18 cellular contexts compared by ENCODE assay signal in the genomic region with DNA sequence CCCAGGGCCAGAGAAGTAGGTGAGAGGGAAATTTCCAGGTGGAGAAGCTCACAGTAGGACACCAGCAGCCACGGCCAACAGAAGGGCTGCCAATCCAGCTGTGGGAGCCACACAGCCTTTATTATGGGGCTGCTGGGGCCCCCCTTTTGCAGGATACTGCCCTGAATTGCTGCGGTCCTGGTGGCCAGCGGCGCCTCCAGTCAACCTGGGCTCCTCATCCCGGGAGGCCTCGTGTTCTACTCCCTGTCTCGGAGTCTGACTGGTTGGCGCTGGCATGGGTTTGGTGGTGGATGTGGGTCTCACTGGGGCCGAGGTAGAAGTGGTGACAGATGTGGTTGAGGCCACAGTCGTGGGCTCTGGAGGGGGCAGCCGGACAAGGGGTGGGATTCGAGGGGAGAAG. TPM values are rescaled to one million over a fixed set of nuclear protein-coding genes. Genes with fewer than 3 reads are reported as not detected.
DNase-seq lines count a peak whose midpoint lies in the region; ATAC-seq and TF ChIP-seq lines count a peak whose summit lies in the region.
"Had no signal": no experiment of that assay in that cellular context is flagged by ENCODE, and none has a peak within 500 bp of the region (broad histone marks: within the 10 kb centered on the region; RNA-seq: fewer than 3 reads in every experiment).

No MANE protein-coding gene starts in this region.

- H3K4me2 ChIP-seq in KMS-11: no peak overlapping the region
- H3K4me2 ChIP-seq: PC-9 had no signal

- H3K27ac Mint-ChIP-seq in activated naive CD4-positive, alpha-beta T cell treated with anti-CD3 and anti-CD28 coated beads, Interleukin-2, amount 50 U/mL, for 24 hours: peak overlapping the region; percentile 41
- no peak overlapping the region for H3K27ac Mint-ChIP-seq in activated naive CD4-positive, alpha-beta T cell treated with anti-CD3 and anti-CD28 coated beads, Interleukin-2, amount 10 ng/mL, durations not matched to agents 7 days and 5 days
- peak overlapping the region; percentile 7 for H3K27ac Mint-ChIP-seq in memory B cell
- H3K27ac Mint-ChIP-seq in stimulated activated memory B cell treated with anti-CD40 and anti-IgM and Interleukin-4, amounts not matched to agents 10 μg/mL and 1 μg/mL and 100 μg/mL, for 72 hours: peak overlapping the region; percentile 52
- H3K27ac Mint-ChIP-seq in activated T-helper 2 cell treated with anti-CD3 and anti-CD28 coated beads, Interferon-gamma antibody, Interleukin-2, Interleukin-4, amounts not matched to agents 10 μg/mL and 5 μg/mL and 100 μg/mL, durations not matched to agents 14 hours and 24 hours and 36 hours: no peak overlapping the region
- no peak overlapping the region for H3K27ac Mint-ChIP-seq in progenitor cell of endocrine pancreas

- no peak overlapping the region for H3K4me3 ChIP-seq in KMS-11 (IDR thresholded peaks at IDR 0.05; ENCODE audit: insufficient read depth, low read depth, low read length)
- H3K4me3 ChIP-seq: HAP-1, MG63, PC-9 had no signal

- H3K4me3 Mint-ChIP-seq in activated naive CD4-positive, alpha-beta T cell treated with anti-CD3 and anti-CD28 coated beads, Interleukin-2, amount 50 U/mL, for 24 hours: peak overlapping the region; percentile 49
- H3K4me3 Mint-ChIP-seq in activated naive CD4-positive, alpha-beta T cell treated with anti-CD3 and anti-CD28 coated beads, Interleukin-2, amount 10 ng/mL, durations not matched to agents 7 days and 5 days: no peak overlapping the region
- H3K4me3 Mint-ChIP-seq in memory B cell (no peak overlapping the region), progenitor cell of endocrine pancreas (ENCODE audit: low read depth) (no peak overlapping the region)
- H3K4me3 Mint-ChIP-seq in stimulated activated memory B cell treated with anti-CD40 and anti-IgM and Interleukin-4, amounts not matched to agents 10 μg/mL and 1 μg/mL and 100 μg/mL, for 72 hours: no peak overlapping the region
- H3K4me3 Mint-ChIP-seq in activated T-helper 2 cell treated with anti-CD3 and anti-CD28 coated beads, Interferon-gamma antibody, Interleukin-2, Interleukin-4, amounts not matched to agents 10 μg/mL and 5 μg/mL and 100 μg/mL, durations not matched to agents 14 hours and 24 hours and 36 hours (ENCODE audit: low read depth): no peak overlapping the region

- H3K9ac ChIP-seq in KMS-11: no peak overlapping the region

- no peak overlapping the region for H3K27ac ChIP-seq in KMS-11
- H3K27ac ChIP-seq: PC-9 had no signal

- no peaks in the 10 kb centered on the region for H3K79me2 ChIP-seq in KMS-11 (ENCODE audit: insufficient read depth, low read depth)

- H4K20me1 ChIP-seq in KMS-11 (ENCODE audit: insufficient read depth): no peaks in the 10 kb centered on the region

- peaks cover 8% of the 10 kb centered on the region for H3K4me1 ChIP-seq in KMS-11 (ENCODE audit: low read depth, poor library complexity, severe bottlenecking)

- ATAC-seq in memory B cell (ENCODE audit: low read depth) (no peak), sciatic nerve (no peak)
- ATAC-seq in stimulated activated memory B cell treated with anti-CD40 and anti-IgM and Interleukin-4, amounts not matched to agents 10 μg/mL and 1 μg/mL and 100 μg/mL, for 72 hours: no peak

- peaks cover 2% of the 10 kb centered on the region; the same call in 1 of the 2 replicates for H3K27me3 ChIP-seq in KMS-11 (ENCODE audit: insufficient read depth, low read depth)

- H3K36me3 Mint-ChIP-seq in activated naive CD4-positive, alpha-beta T cell treated with anti-CD3 and anti-CD28 coated beads, Interleukin-2, amount 50 U/mL, for 24 hours: peaks cover 6% of the 10 kb centered on the region
- H3K36me3 Mint-ChIP-seq in activated naive CD4-positive, alpha-beta T cell treated with anti-CD3 and anti-CD28 coated beads, Interleukin-2, amount 10 ng/mL, durations not matched to agents 7 days and 5 days: no peaks in the 10 kb centered on the region
- H3K36me3 Mint-ChIP-seq in memory B cell: no peaks in the 10 kb centered on the region
- H3K36me3 Mint-ChIP-seq in stimulated activated memory B cell treated with anti-CD40 and anti-IgM and Interleukin-4, amounts not matched to agents 10 μg/mL and 1 μg/mL and 100 μg/mL, for 72 hours: no peaks in the 10 kb centered on the region
- no peaks in the 10 kb centered on the region for H3K36me3 Mint-ChIP-seq in activated T-helper 2 cell treated with anti-CD3 and anti-CD28 coated beads, Interferon-gamma antibody, Interleukin-2, Interleukin-4, amounts not matched to agents 10 μg/mL and 5 μg/mL and 100 μg/mL, durations not matched to agents 14 hours and 24 hours and 36 hours (ENCODE audit: low read depth)
- peaks cover 1% of the 10 kb centered on the region for H3K36me3 Mint-ChIP-seq in progenitor cell of endocrine pancreas (ENCODE audit: insufficient read depth)

- no peaks in the 10 kb centered on the region for H3K9me3 Mint-ChIP-seq in activated naive CD4-positive, alpha-beta T cell treated with anti-CD3 and anti-CD28 coated beads, Interleukin-2, amount 50 U/mL, for 24 hours
- no peaks in the 10 kb centered on the region for H3K9me3 Mint-ChIP-seq in activated naive CD4-positive, alpha-beta T cell treated with anti-CD3 and anti-CD28 coated beads, Interleukin-2, amount 10 ng/mL, durations not matched to agents 7 days and 5 days
- H3K9me3 Mint-ChIP-seq in memory B cell: no peaks in the 10 kb centered on the region
- H3K9me3 Mint-ChIP-seq in stimulated activated memory B cell treated with anti-CD40 and anti-IgM and Interleukin-4, amounts not matched to agents 10 μg/mL and 1 μg/mL and 100 μg/mL, for 72 hours: no peaks in the 10 kb centered on the region
- no peaks in the 10 kb centered on the region for H3K9me3 Mint-ChIP-seq in activated T-helper 2 cell treated with anti-CD3 and anti-CD28 coated beads, Interferon-gamma antibody, Interleukin-2, Interleukin-4, amounts not matched to agents 10 μg/mL and 5 μg/mL and 100 μg/mL, durations not matched to agents 14 hours and 24 hours and 36 hours
- no peaks in the 10 kb centered on the region for H3K9me3 Mint-ChIP-seq in progenitor cell of endocrine pancreas (ENCODE audit: low read depth)

- intact Hi-C loops in activated T-helper 2 cell treated with anti-CD3 and anti-CD28 coated beads, Interferon-gamma antibody, Interleukin-2, Interleukin-4, amounts not matched to agents 10 μg/mL and 5 μg/mL and 100 μg/mL, durations not matched to agents 14 hours and 24 hours and 36 hours (cut with micrococcal nuclease): loop anchor here (5.0 kb wide), 2 partner anchors 116 to 136 kb away; a partner anchor contains a TSS
- intact Hi-C loops in sciatic nerve (cut with DNase I): no loop called here

- CTCF ChIA-PET in activated naive CD4-positive, alpha-beta T cell treated with anti-CD3 and anti-CD28 coated beads, Interleukin-2, amount 10 ng/mL, durations not matched to agents 7 days and 5 days (lab: Charles Lee): interaction anchor here (0.8 to 7.9 kb wide), 4 partner anchors 14 to 58 kb away, joined by 3 to 58 read pairs (median 4); a partner anchor contains a TSS

- DNase-seq in activated naive CD4-positive, alpha-beta T cell treated with anti-CD3 and anti-CD28 coated beads, Interleukin-2, amount 10 ng/mL, durations not matched to agents 7 days and 5 days: no peak
- DNase-seq in memory B cell (ENCODE audit: low spot score in 2 of 2) (no peak), sciatic nerve (ENCODE audit: low spot score) (no peak), progenitor cell of endocrine pancreas (ENCODE audit: low spot score, unreplicated experiment) (no peak)
- no peak for DNase-seq in activated T-helper 2 cell treated with anti-CD3 and anti-CD28 coated beads, Interferon-gamma antibody, Interleukin-2, Interleukin-4, amounts not matched to agents 10 μg/mL and 5 μg/mL and 100 μg/mL, durations not matched to agents 14 hours and 24 hours and 36 hours (ENCODE audit: low spot score)
- DNase-seq: ACHN, DND-41, Karpas-422, MG63, NCI-H1092, NCI-H2081 treated with DMSO at 0.1 percent for 48 hours, NCI-H510A treated with DMSO at 0.1 percent for 48 hours, NCI-H82, PC-9 had no signal

- peaks cover 48% of the 10 kb centered on the region for H3K4me1 Mint-ChIP-seq in activated naive CD4-positive, alpha-beta T cell treated with anti-CD3 and anti-CD28 coated beads, Interleukin-2, amount 50 U/mL, for 24 hours
- peaks cover 26% of the 10 kb centered on the region for H3K4me1 Mint-ChIP-seq in activated naive CD4-positive, alpha-beta T cell treated with anti-CD3 and anti-CD28 coated beads, Interleukin-2, amount 10 ng/mL, durations not matched to agents 7 days and 5 days
- H3K4me1 Mint-ChIP-seq in memory B cell (peaks cover 10% of the 10 kb centered on the region), progenitor cell of endocrine pancreas (ENCODE audit: low read depth) (no peaks in the 10 kb centered on the region)
- peaks cover 31% of the 10 kb centered on the region for H3K4me1 Mint-ChIP-seq in stimulated activated memory B cell treated with anti-CD40 and anti-IgM and Interleukin-4, amounts not matched to agents 10 μg/mL and 1 μg/mL and 100 μg/mL, for 72 hours
- peaks cover 18% of the 10 kb centered on the region for H3K4me1 Mint-ChIP-seq in activated T-helper 2 cell treated with anti-CD3 and anti-CD28 coated beads, Interferon-gamma antibody, Interleukin-2, Interleukin-4, amounts not matched to agents 10 μg/mL and 5 μg/mL and 100 μg/mL, durations not matched to agents 14 hours and 24 hours and 36 hours (ENCODE audit: low read depth)

- H2AFZ ChIP-seq in KMS-11 (ENCODE audit: low read depth): peak overlapping the region; percentile 22; the same call in 1 of the 2 replicates
- H2AFZ ChIP-seq: PC-9 had no signal

- TF ChIP-seq CTCF in KMS-11 (conservative IDR thresholded peaks at IDR 0.05; ENCODE audit: low read depth, low read length) (no peak), progenitor cell of endocrine pancreas (IDR thresholded peaks at IDR 0.05; ENCODE audit: unreplicated experiment) (no peak)

- H3K36me3 ChIP-seq in KMS-11 (ENCODE audit: insufficient read depth): no peaks in the 10 kb centered on the region
- H3K36me3 ChIP-seq: HAP-1, MG63 had no signal

- H3K27me3 Mint-ChIP-seq in activated naive CD4-positive, alpha-beta T cell treated with anti-CD3 and anti-CD28 coated beads, Interleukin-2, amount 50 U/mL, for 24 hours: no peaks in the 10 kb centered on the region
- H3K27me3 Mint-ChIP-seq in activated naive CD4-positive, alpha-beta T cell treated with anti-CD3 and anti-CD28 coated beads, Interleukin-2, amount 10 ng/mL, durations not matched to agents 7 days and 5 days: peaks cover 25% of the 10 kb centered on the region
- peaks cover 5% of the 10 kb centered on the region for H3K27me3 Mint-ChIP-seq in memory B cell
- H3K27me3 Mint-ChIP-seq in stimulated activated memory B cell treated with anti-CD40 and anti-IgM and Interleukin-4, amounts not matched to agents 10 μg/mL and 1 μg/mL and 100 μg/mL, for 72 hours: peaks cover 12% of the 10 kb centered on the region
- H3K27me3 Mint-ChIP-seq in activated T-helper 2 cell treated with anti-CD3 and anti-CD28 coated beads, Interferon-gamma antibody, Interleukin-2, Interleukin-4, amounts not matched to agents 10 μg/mL and 5 μg/mL and 100 μg/mL, durations not matched to agents 14 hours and 24 hours and 36 hours (ENCODE audit: low read depth): no peaks in the 10 kb centered on the region
- peaks cover 57% of the 10 kb centered on the region for H3K27me3 Mint-ChIP-seq in progenitor cell of endocrine pancreas

RNA-seq across cellular contexts. Expression of a gene that starts 4.1 kb away (rescaled TPM):
- total RNA-seq in activated T-helper 2 cell treated with anti-CD3 and anti-CD28 coated beads, Interferon-gamma antibody, Interleukin-2, Interleukin-4, amounts not matched to agents 10 μg/mL and 5 μg/mL and 100 μg/mL, durations not matched to agents 14 hours and 24 hours and 36 hours: 2.5 and 3.0 TPM in 2 replicates
- 1.6 TPM for total RNA-seq in sciatic nerve
- total RNA-seq in progenitor cell of endocrine pancreas: 0.47 and 0.60 TPM in 2 replicates

RNA-seq across cellular contexts. Expression of a gene that starts 43.2 kb away (rescaled TPM):
- total RNA-seq in activated T-helper 2 cell treated with anti-CD3 and anti-CD28 coated beads, Interferon-gamma antibody, Interleukin-2, Interleukin-4, amounts not matched to agents 10 μg/mL and 5 μg/mL and 100 μg/mL, durations not matched to agents 14 hours and 24 hours and 36 hours: 23.0 and 25.3 TPM in 2 replicates
- 12.7 TPM for total RNA-seq in sciatic nerve
- total RNA-seq in progenitor cell of endocrine pancreas: 20.3 and 23.4 TPM in 2 replicates

RNA-seq across cellular contexts. Expression of a gene that starts 46.6 kb away (rescaled TPM):
- not detected in 2 replicates for total RNA-seq in activated T-helper 2 cell treated with anti-CD3 and anti-CD28 coated beads, Interferon-gamma antibody, Interleukin-2, Interleukin-4, amounts not matched to agents 10 μg/mL and 5 μg/mL and 100 μg/mL, durations not matched to agents 14 hours and 24 hours and 36 hours
- not detected for total RNA-seq in sciatic nerve
- total RNA-seq in progenitor cell of endocrine pancreas: not detected in 2 replicates
- total RNA-seq: PC-9 had no signal

Comparison
In these comparisons a context has a peak if more than half of its experiments do, and no peak if none do; other contexts are left out.
1. H3K27ac Mint-ChIP-seq: peak in activated naive CD4-positive, alpha-beta T cell treated with anti-CD3 and anti-CD28 coated beads, Interleukin-2, amount 50 U/mL, for 24 hours (single experiment), memory B cell (single experiment) and stimulated activated memory B cell treated with anti-CD40 and anti-IgM and Interleukin-4, amounts not matched to agents 10 μg/mL and 1 μg/mL and 100 μg/mL, for 72 hours (single experiment); none in activated naive CD4-positive, alpha-beta T cell treated with anti-CD3 and anti-CD28 coated beads, Interleukin-2, amount 10 ng/mL, durations not matched to agents 7 days and 5 days (single experiment), activated T-helper 2 cell treated with anti-CD3 and anti-CD28 coated beads, Interferon-gamma antibody, Interleukin-2, Interleukin-4, amounts not matched to agents 10 μg/mL and 5 μg/mL and 100 μg/mL, durations not matched to agents 14 hours and 24 hours and 36 hours (single experiment) and progenitor cell of endocrine pancreas (single experiment).